In the genomic region with DNA sequence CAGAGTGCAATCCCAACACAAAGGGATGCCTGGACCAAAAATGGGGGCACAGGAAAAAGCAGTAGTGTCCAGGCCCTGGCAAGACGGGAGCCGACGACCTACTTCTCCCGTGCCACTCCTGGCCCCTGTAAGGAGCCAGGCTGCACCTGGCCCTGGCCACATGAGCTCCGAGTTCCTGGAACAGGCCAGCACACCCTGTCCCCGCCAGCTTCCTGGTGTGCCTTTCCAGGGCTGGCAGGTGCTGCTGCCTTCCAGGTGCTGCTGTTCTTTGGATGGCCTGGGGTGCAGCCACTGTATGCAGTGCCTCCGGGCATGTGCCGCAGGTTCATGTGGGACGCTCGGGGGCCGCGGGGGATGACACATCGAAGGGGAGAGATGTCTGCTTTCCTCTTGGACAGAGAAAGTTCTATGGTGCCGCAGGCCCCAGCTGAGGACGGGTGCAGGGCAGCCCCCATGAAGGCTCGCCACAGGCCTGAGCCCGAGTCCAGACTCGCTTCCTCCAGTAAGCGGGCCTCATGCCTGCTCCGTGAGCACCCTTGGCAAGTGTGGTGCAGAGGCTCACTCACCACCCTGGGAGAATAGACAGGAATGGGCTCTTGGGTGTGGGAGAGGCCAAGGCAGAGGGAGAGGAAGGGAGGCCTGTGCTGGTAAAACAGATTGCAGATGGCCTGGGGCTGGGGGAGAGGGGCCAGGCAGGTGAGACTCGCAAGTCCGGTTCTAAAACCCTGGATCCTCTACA, we compare ENCODE assay signal across 16 cellular contexts. TPM values are rescaled to one million over a fixed set of nuclear protein-coding genes. Genes with fewer than 3 reads are reported as not detected.
DNase-seq lines count a peak whose midpoint lies in the region; ATAC-seq, FAIRE-seq and TF ChIP-seq lines count a peak whose summit lies in the region.
"Had no signal": no experiment of that assay in that cellular context is flagged by ENCODE, and none has a peak within 500 bp of the region (broad histone marks: within the 10 kb centered on the region; RNA-seq: fewer than 3 reads in every experiment).

No MANE protein-coding gene starts in this region.

- peaks cover 0 to 44% of the 10 kb centered on the region in 2 experiments; a peak in 2 of 3 replicates for H3K36me3 ChIP-seq in HEK293 (ENCODE audit: control insufficient read depth in 2 of 2, insufficient read depth in 1 of 2, low read length in 2 of 2)
- H3K36me3 ChIP-seq in body of pancreas (replicated peaks in 1 of 2; ENCODE audit: insufficient read depth in 1 of 2, low read depth in 2 of 2): peaks cover 0 to 2% of the 10 kb centered on the region in 2 donors
- peaks cover 0 to 2% of the 10 kb centered on the region in 2 experiments; a peak in 3 of 5 replicates for H3K36me3 ChIP-seq in HepG2 (replicated peaks in 1 of 2; ENCODE audit: control insufficient read depth in 1 of 2, insufficient read depth in 2 of 2, low read length in 2 of 2)
- H3K36me3 ChIP-seq in spleen: peaks cover 0 to 28% (median 0%) of the 10 kb centered on the region in 6 donors
- H3K36me3 ChIP-seq: ovary had no signal

- no peak for FAIRE-seq in HepG2 (lab: Jason Lieb, UNC)
- FAIRE-seq: D721Med had no signal

- WGBS in body of pancreas, 2 donors: 80 to 90% methylated on average over 17 to 22 of the region's 22 CpGs
- WGBS in HepG2 (ENCODE audit: low lambda C conversion rate): 84% methylated on average over 18 of the region's 22 CpGs
- 90 to 95% (median 91%) methylated on average over 11 to 22 of the region's 22 CpGs for WGBS in spleen, 5 donors

- CTCF ChIA-PET in HEK293 (lab: Yijun Ruan, JAX): interaction anchor here (0.7 to 3.9 kb wide), 4 partner anchors 9 to 123 kb away, joined by 4 to 35 read pairs (median 8); no protein-coding TSS in a partner anchor
- CTCF ChIA-PET in HepG2 (lab: Yijun Ruan, JAX; ENCODE audit: low intra/inter-chr PET ratio, low total read pairs): interaction anchor here (1.7 to 2.3 kb wide), 3 partner anchors 47 to 132 kb away, joined by 9 to 16 read pairs (median 14); partner anchors contain the start of gene RAC3

- peak in 2 of 3 donors; percentile 14 to 21 for TF ChIP-seq POLR2A in body of pancreas (IDR thresholded peaks at IDR 0.05)
- no peak for TF ChIP-seq POLR2A in HepG2 (IDR thresholded peaks at IDR 0.05; ENCODE audit: insufficient read depth in 1 of 2, low read depth in 2 of 2, low read length in 2 of 2)
- TF ChIP-seq POLR2A in spleen (IDR thresholded peaks at IDR 0.05): no peak

- no peak for TF ChIP-seq RAD21 in HepG2 (CRISPR knock-in tag; IDR thresholded peaks at IDR 0.05)

- BruUV-seq in HepG2 (replicated peaks; lab: Mats Ljungman, UMichigan): no TSS peak

- no peak overlapping the region for H3K4me3 ChIP-seq in HEK293 (ENCODE audit: low read depth, low read length)
- no peak overlapping the region for H3K4me3 ChIP-seq in body of pancreas
- no peak overlapping the region for H3K4me3 ChIP-seq in HepG2 (replicated peaks in 1 of 3; ENCODE audit: insufficient read depth in 1 of 3, low read depth in 2 of 3, low read length in 3 of 3)
- H3K4me3 ChIP-seq in spleen: no peak overlapping the region
- H3K4me3 ChIP-seq: cardiac muscle cell, ovary had no signal

- intact Hi-C loops in body of pancreas (cut with DNase I) (loop anchor here (10.0 kb wide), 1 partner anchor 198 kb away; no protein-coding TSS in a partner anchor), HepG2 (cut with micrococcal nuclease; ENCODE audit: unreplicated experiment) (loop anchor here (1.0 to 5.0 kb wide), 3 partner anchors 46 to 130 kb away; partner anchors contain the start of genes CENPX, DCXR and LRRC45), spleen (cut with DNase I; ENCODE audit: low total_unique reads) (no loop called here)

- peak; percentile 67 for ATAC-seq in body of pancreas
- ATAC-seq in HepG2: no peak
- ATAC-seq in GM21825 (IDR thresholded peaks at IDR 0.05; ENCODE audit: unreplicated experiment): no peak

- H3K9ac ChIP-seq in HepG2 (ENCODE audit: insufficient read depth, low read depth, low read length): no peak overlapping the region

- POLR2A ChIA-PET in HEK293 (lab: Yijun Ruan, JAX) (interaction anchor here (2.6 kb wide), 1 partner anchor 123 kb away, joined by 12 read pairs; the partner anchor contains the start of gene RAC3), HepG2 (lab: Yijun Ruan, JAX) (no interaction called here)

- TF ChIP-seq CTCF in HEK293 (tag by site-specific recombination; IDR thresholded peaks at IDR 0.05): no peak
- TF ChIP-seq CTCF in body of pancreas (IDR thresholded peaks at IDR 0.05): no peak
- no peak for TF ChIP-seq CTCF in HepG2 (CRISPR knock-in tag; IDR thresholded peaks at IDR 0.05)
- no peak for TF ChIP-seq CTCF in spleen (IDR thresholded peaks at IDR 0.05 in 8 of 11, conservative IDR thresholded peaks at IDR 0.05 in 3 of 11)

- DNase-seq in body of pancreas: peak; percentile 56 to 83 (median 70)
- DNase-seq in HepG2 (ENCODE audit: low spot score): no peak
- peak; percentile 66 for DNase-seq in spleen
- DNase-seq in activated CD8-positive, alpha-beta memory T cell treated with anti-CD3 and anti-CD28 coated beads, Interleukin-2, amount 50 U/mL, for 48 hours: no peak
- no peak for DNase-seq in KG1 (lab: John Stamatoyannopoulos, UW)
- DNase-seq in GOT3 (lab: John Stamatoyannopoulos, UW): no peak
- DNase-seq: activated CD8-positive, alpha-beta T cell treated with anti-CD3 and anti-CD28 coated beads, Interleukin-2, amount 10 ng/mL, durations not matched to agents 7 days and 5 days; GF-D8; kidney glomerular epithelial cell; NCI-H1048; stimulated activated CD4-positive, alpha-beta T cell treated with anti-CD3 and anti-CD28 coated beads, Interleukin-4, amount 100 ng/mL, for 24 hours had no signal

- in situ Hi-C loops in HepG2 (cut with HindIII; ENCODE audit: extremely low pct_ligation_motif_present, low pct_unique_long_range_greater_than_20kb): no loop called here

- H3K27ac ChIP-seq in HEK293 (ENCODE audit: extremely low read depth, low read depth, low read length) (no peak overlapping the region), body of pancreas (peak overlapping the region in 2 of 4 donors; percentile 10 to 48), HepG2 (ENCODE audit: extremely low read length, insufficient read depth, low read length) (no peak overlapping the region), spleen (no peak overlapping the region)
- H3K27ac ChIP-seq: cardiac muscle cell, ovary had no signal

- H3K79me2 ChIP-seq in HepG2 (ENCODE audit: insufficient read depth, low read length): no peaks in the 10 kb centered on the region

- H3K4me2 ChIP-seq in HepG2 (ENCODE audit: low read depth, low read length): no peak overlapping the region

- H3K9me3 ChIP-seq in HEK293 (ENCODE audit: control insufficient read depth, insufficient read depth, low read depth, low read length) (no peaks in the 10 kb centered on the region), body of pancreas (no peaks in the 10 kb centered on the region), HepG2 (ENCODE audit: low read length) (no peaks in the 10 kb centered on the region), spleen (no peaks in the 10 kb centered on the region)
- H3K9me3 ChIP-seq: ovary had no signal

- no peak overlapping the region for H2AFZ ChIP-seq in HepG2 (ENCODE audit: low read length)

- no peaks in the 10 kb centered on the region for H3K4me1 ChIP-seq in HEK293 (ENCODE audit: control insufficient read depth, insufficient read depth, low read length)
- peaks cover 10% of the 10 kb centered on the region for H3K4me1 ChIP-seq in body of pancreas
- H3K4me1 ChIP-seq in HepG2 (ENCODE audit: insufficient read depth, low read length): peaks cover 7% of the 10 kb centered on the region; the same call in 1 of the 2 replicates
- H3K4me1 ChIP-seq in spleen: peaks cover 0 to 10% (median 5%) of the 10 kb centered on the region in 6 donors

- H3K27me3 ChIP-seq in body of pancreas (no peaks in the 10 kb centered on the region), HepG2 (ENCODE audit: control insufficient read depth in 1 of 2, insufficient read depth in 2 of 2, low read length in 2 of 2) (no peaks in the 10 kb centered on the region), spleen (replicated peaks in 1 of 7) (no peaks in the 10 kb centered on the region)
- H3K27me3 ChIP-seq: ovary had no signal

- TF ChIP-seq EP300 in HepG2 (IDR thresholded peaks at IDR 0.05; ENCODE audit: low read depth in 2 of 2, low read length in 2 of 2) (no peak), HepG2 (CRISPR knock-in tag; IDR thresholded peaks at IDR 0.05; ENCODE audit: borderline replicate concordance) (no peak)

- no peaks in the 10 kb centered on the region for H4K20me1 ChIP-seq in HepG2 (ENCODE audit: insufficient read depth, low read length)

RNA-seq across cellular contexts. Expression of gene FASN, which starts 54.7 kb away (rescaled TPM):
- total RNA-seq in body of pancreas (100 to 1,000 TPM in 1 of 2 donors, 10 to 100 TPM in 1; 16.3 to 388 TPM), HepG2 (2016; rRNA removed; fragmentation: Illumina TruSeq; extraction: Trizol) (101 and 192 TPM in 2 replicates), spleen (10 to 100 TPM; 20.6 to 45.2 (median 22.3) TPM)
- 28.4 and 29.9 TPM in 2 replicates for total RNA-seq in HepG2 (2016; cell fraction: cytosol; rRNA removed; fragmentation: Illumina TruSeq; extraction: Trizol; ENCODE audit: low read depth)
- 118 and 157 TPM in 2 replicates for total RNA-seq in HepG2 (2016; cell fraction: insoluble cytoplasmic fraction; rRNA removed; fragmentation: Illumina TruSeq; extraction: Trizol)
- 63.2 and 68.3 TPM in 2 replicates for total RNA-seq in HepG2 (2016; cell fraction: membrane; rRNA removed; fragmentation: Illumina TruSeq; extraction: Trizol)
- 147 and 173 TPM in 2 replicates for total RNA-seq in HepG2 (2016; cell fraction: nucleus; rRNA removed; fragmentation: Illumina TruSeq; extraction: Trizol)
- polyA plus RNA-seq in HepG2 (2011; rRNA removed) (51.7 and 92.4 TPM in 2 replicates), spleen (10 to 100 TPM in 1 of 3 donors, 1 to 10 TPM in 2; 9.3 to 14.7 (median 9.3) TPM)
- polyA plus RNA-seq in HepG2 (2011; cell fraction: cytosol; rRNA removed): 62.2 and 67.6 TPM in 2 replicates
- polyA plus RNA-seq in HepG2 (2011; cell fraction: nucleus; rRNA removed): 516 and 545 TPM in 2 replicates
- polyA plus RNA-seq in HepG2 (2012): 163 and 245 TPM in 2 replicates
- polyA plus RNA-seq in HepG2 (2016; cell fraction: cytosol; fragmentation: Illumina TruSeq; extraction: Trizol; ENCODE audit: low read depth): 24.8 and 25.4 TPM in 2 replicates
- 209 and 303 TPM in 2 replicates for polyA plus RNA-seq in HepG2 (2016; cell fraction: insoluble cytoplasmic fraction; fragmentation: Illumina TruSeq; extraction: Trizol; ENCODE audit: low read depth)
- 52.3 and 61.0 TPM in 2 replicates for polyA plus RNA-seq in HepG2 (2016; cell fraction: membrane; fragmentation: Illumina TruSeq; extraction: Trizol; ENCODE audit: low read depth)
- 501 and 529 TPM in 2 replicates for polyA plus RNA-seq in HepG2 (2016; cell fraction: nucleus; fragmentation: Illumina TruSeq; extraction: Trizol; ENCODE audit: insufficient read depth, low read depth)
- 35.6 and 241 TPM in 2 replicates for polyA minus RNA-seq in HepG2 (2011; rRNA and poly(A)+ RNA removed; ENCODE audit: low replicate concordance)
- polyA minus RNA-seq in HepG2 (2011; cell fraction: cytosol; rRNA and poly(A)+ RNA removed): 226 and 344 TPM in 2 replicates
- 97.7 and 151 TPM in 2 replicates for polyA minus RNA-seq in HepG2 (2011; cell fraction: nucleus; rRNA and poly(A)+ RNA removed)

RNA-seq across cellular contexts. Expression of gene CCDC57, which starts 59.9 kb away (rescaled TPM):
- total RNA-seq in body of pancreas (10 to 100 TPM; 24.1 to 60.3 TPM), HepG2 (2016; rRNA removed; fragmentation: Illumina TruSeq; extraction: Trizol) (54.8 and 59.9 TPM in 2 replicates), spleen (10 to 100 TPM; 28.8 to 59.6 (median 43.6) TPM)
- total RNA-seq in HepG2 (2016; cell fraction: cytosol; rRNA removed; fragmentation: Illumina TruSeq; extraction: Trizol; ENCODE audit: low read depth): 85.1 and 122 TPM in 2 replicates
- total RNA-seq in HepG2 (2016; cell fraction: insoluble cytoplasmic fraction; rRNA removed; fragmentation: Illumina TruSeq; extraction: Trizol): 54.5 and 62.8 TPM in 2 replicates
- total RNA-seq in HepG2 (2016; cell fraction: membrane; rRNA removed; fragmentation: Illumina TruSeq; extraction: Trizol): 78.3 and 105 TPM in 2 replicates
- 40.6 and 45.1 TPM in 2 replicates for total RNA-seq in HepG2 (2016; cell fraction: nucleus; rRNA removed; fragmentation: Illumina TruSeq; extraction: Trizol)
- polyA plus RNA-seq in HepG2 (2011; rRNA removed) (59.3 and 69.8 TPM in 2 replicates), spleen (100 to 1,000 TPM in 1 of 3 donors, 10 to 100 TPM in 2; 82.4 to 164 (median 83.0) TPM)
- polyA plus RNA-seq in HepG2 (2011; cell fraction: cytosol; rRNA removed): 59.9 and 140 TPM in 2 replicates
- polyA plus RNA-seq in HepG2 (2011; cell fraction: nucleus; rRNA removed): 103 and 130 TPM in 2 replicates
- polyA plus RNA-seq in HepG2 (2012): 48.8 and 63.7 TPM in 2 replicates
- polyA plus RNA-seq in HepG2 (2016; cell fraction: cytosol; fragmentation: Illumina TruSeq; extraction: Trizol; ENCODE audit: low read depth): 113 and 149 TPM in 2 replicates
- 62.5 and 66.4 TPM in 2 replicates for polyA plus RNA-seq in HepG2 (2016; cell fraction: insoluble cytoplasmic fraction; fragmentation: Illumina TruSeq; extraction: Trizol; ENCODE audit: low read depth)
- polyA plus RNA-seq in HepG2 (2016; cell fraction: membrane; fragmentation: Illumina TruSeq; extraction: Trizol; ENCODE audit: low read depth): 95.1 and 110 TPM in 2 replicates
- 121 and 124 TPM in 2 replicates for polyA plus RNA-seq in HepG2 (2016; cell fraction: nucleus; fragmentation: Illumina TruSeq; extraction: Trizol; ENCODE audit: insufficient read depth, low read depth)
- 23.1 and 32.6 TPM in 2 replicates for polyA minus RNA-seq in HepG2 (2011; rRNA and poly(A)+ RNA removed; ENCODE audit: low replicate concordance)
- 18.1 and 19.8 TPM in 2 replicates for polyA minus RNA-seq in HepG2 (2011; cell fraction: cytosol; rRNA and poly(A)+ RNA removed)
- 27.6 and 37.2 TPM in 2 replicates for polyA minus RNA-seq in HepG2 (2011; cell fraction: nucleus; rRNA and poly(A)+ RNA removed)

Comparison
In these comparisons a context has a peak if more than half of its experiments do, and no peak if none do; other contexts are left out.
1. DNase-seq: peak in body of pancreas (4 of 4) and spleen (single experiment); none in HepG2 (single experiment), activated CD8-positive, alpha-beta memory T cell treated with anti-CD3 and anti-CD28 coated beads, Interleukin-2, amount 50 U/mL, for 48 hours (single experiment), KG1 (single experiment) and GOT3 (single experiment).
2. POLR2A ChIP-seq: peak in body of pancreas (2 of 3); none in HepG2 (0 of 2) and spleen (0 of 3).